ENCODE assay signal across 1 cellular context in genomic region chr3:126896067-126896441, GRCh38.
TF ChIP-seq lines count a peak whose summit lies in the region.

No MANE protein-coding gene starts in this region.

TF ChIP-seq in IMR-90, 13 proteins besides CTCF, POLR2A, EP300 and RAD21 (continued from another document):
- TF ChIP-seq RFX5 (IDR thresholded peaks at IDR 0.05; ENCODE audit: low read depth, low read length) (no peak), MAFK (IDR thresholded peaks at IDR 0.05; ENCODE audit: low read depth, low read length) (no peak), RCOR1 (IDR thresholded peaks at IDR 0.05; ENCODE audit: insufficient replicate concordance, low read length) (no peak), USF2 (IDR thresholded peaks at IDR 0.05; ENCODE audit: low read depth, low read length) (no peak), FOS (IDR thresholded peaks at IDR 0.05; ENCODE audit: low read depth, low read length) (no peak), CEBPB (IDR thresholded peaks at IDR 0.05; ENCODE audit: low read depth, low read length) (no peak)
